ENCODE assay signal across 21 cellular contexts in genomic region chrX:8233091-8233490, GRCh38.
"Had no signal": no experiment of that assay in that cellular context is flagged by ENCODE, and none has a peak within 500 bp of the region (broad histone marks: within the 10 kb centered on the region; RNA-seq: fewer than 3 reads in every experiment).

No MANE protein-coding gene starts in this region.

- H3K27me3 ChIP-seq: MG63 had no signal

- ATAC-seq: HepG2, Panc1 had no signal

- DNase-seq: IMR-90, Karpas-422, KG1, MG63, NCI-H1092 treated with DMSO at 0.1 percent for 48 hours, NCI-H1436, NCI-H187, NCI-H2029, NCI-H2081 treated with DMSO at 0.1 percent for 48 hours, NCI-H2171, NCI-H226, NCI-H446, NCI-H510A, NCI-H524 treated with DMSO at 0.1 percent for 48 hours, NCI-H69, NCI-H774, SHP77, SK-N-SH had no signal

- H3K27ac ChIP-seq: RWPE1 had no signal

- H3K36me3 ChIP-seq: MG63 had no signal

- H3K4me3 ChIP-seq: MG63 had no signal
